In genomic region chr12:110513842-110514241, GRCh38 we compare ENCODE assay signal across 1 cellular context.
TF ChIP-seq lines count a peak whose summit lies in the region.

No MANE protein-coding gene starts in this region.

TF ChIP-seq in K562, 482 proteins besides CTCF, POLR2A, EP300 and RAD21:
- TF ChIP-seq IFI16 (CRISPR knock-in tag; IDR thresholded peaks at IDR 0.05) (no peak), ZNF224 (CRISPR knock-in tag; IDR thresholded peaks at IDR 0.05) (no peak), TBP (optimal IDR thresholded peaks at IDR 0.05; ENCODE audit: low read depth, low read length) (no peak), GTF2A2 (tag; IDR thresholded peaks at IDR 0.05) (no peak), IRF2 (CRISPR knock-in tag; IDR thresholded peaks at IDR 0.05) (no peak), TCFL5 (CRISPR knock-in tag; conservative IDR thresholded peaks at IDR 0.05) (no peak), NFATC3 (IDR thresholded peaks at IDR 0.05) (no peak), ZKSCAN3 (CRISPR knock-in tag; IDR thresholded peaks at IDR 0.05) (no peak), WHSC1 (IDR thresholded peaks at IDR 0.05; ENCODE audit: low read length) (no peak), RBBP5 (IDR thresholded peaks at IDR 0.05; ENCODE audit: borderline replicate concordance, insufficient read depth, low read length, poor library complexity, severe bottlenecking) (no peak), ZSCAN32 (CRISPR knock-in tag; IDR thresholded peaks at IDR 0.05) (no peak), THRB (CRISPR knock-in tag; conservative IDR thresholded peaks at IDR 0.05) (no peak), C11orf30 (IDR thresholded peaks at IDR 0.05; ENCODE audit: low read depth) (no peak)
TF ChIP-seq in K562: peak in this region for 0.
